Comparison of ENCODE assay signal across 8 cellular contexts in the genomic region with DNA sequence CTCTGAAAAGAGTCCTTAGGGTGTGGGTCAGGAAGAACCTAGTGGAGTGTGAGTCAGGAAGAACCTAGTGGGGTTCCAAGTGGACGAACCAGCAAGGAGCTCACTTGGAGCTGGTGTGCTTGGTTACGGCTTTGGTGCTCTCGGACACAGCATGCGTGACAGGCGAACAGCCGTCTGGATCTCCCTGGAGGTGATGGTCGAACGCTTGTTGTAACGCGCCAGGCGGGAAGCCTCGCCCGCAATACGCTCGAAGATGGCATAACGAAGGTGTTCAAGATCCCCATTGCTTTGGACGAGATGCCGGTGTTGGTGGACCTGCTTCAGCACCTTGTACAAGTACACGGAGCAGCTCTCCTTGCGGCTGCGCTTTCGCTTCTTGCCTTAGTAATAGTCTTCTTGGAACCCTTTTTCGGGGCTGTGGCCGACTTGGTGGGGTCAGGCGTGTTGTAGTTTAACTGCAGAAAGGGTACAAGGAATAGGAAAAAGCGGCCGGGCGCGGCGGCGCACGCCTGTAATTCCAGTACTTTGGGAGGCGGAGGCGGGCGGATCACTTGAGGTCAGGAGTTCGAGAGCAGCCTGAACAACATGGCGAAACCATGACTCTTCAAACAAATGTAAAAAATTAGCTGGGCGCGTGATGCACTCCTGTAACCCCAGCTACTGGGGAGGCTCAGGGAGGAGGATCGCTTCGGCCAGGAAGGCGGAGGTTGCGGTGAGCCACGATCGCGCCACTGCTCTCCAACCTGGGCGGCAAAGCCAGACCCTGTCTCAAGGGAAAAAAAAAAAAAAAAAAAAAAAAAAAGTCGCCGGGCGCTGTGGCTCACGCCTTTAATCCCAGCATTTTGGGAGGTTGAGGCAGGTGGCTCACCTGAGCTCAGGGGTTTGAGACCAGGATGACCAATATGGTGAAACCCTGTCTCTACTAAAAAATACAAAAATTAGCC. TPM values are rescaled to one million over a fixed set of nuclear protein-coding genes. Genes with fewer than 3 reads are reported as not detected.
DNase-seq lines count a peak whose midpoint lies in the region; ATAC-seq and TF ChIP-seq lines count a peak whose summit lies in the region.

No MANE protein-coding gene starts in this region.

- no peak for TF ChIP-seq CTCF in foreskin keratinocyte (conservative IDR thresholded peaks at IDR 0.05)

- DNase-seq in NCI-H2227 (lab: John Stamatoyannopoulos, UW; ENCODE audit: unreplicated experiment), result peak; percentile 27
- DNase-seq in NCI-H2227 treated with DMSO at 0.1 percent for 48 hours (lab: John Stamatoyannopoulos, UW), result no peak
- DNase-seq in activated CD8-positive, alpha-beta T cell treated with anti-CD3 and anti-CD28 coated beads, Interleukin-2, amount 10 ng/mL, durations not matched to agents 7 days and 5 days, result peak; percentile 64
- peak in 1 of 2 donors; percentile 26 for DNase-seq in foreskin keratinocyte
- DNase-seq in superior temporal gyrus (ENCODE audit: extremely low spot score), result no peak
- no peak for DNase-seq in DMS53 (lab: John Stamatoyannopoulos, UW)

- H3K27me3 ChIP-seq in foreskin keratinocyte (no peaks in the 10 kb centered on the region), skeletal muscle satellite cell (ENCODE audit: control insufficient read depth, insufficient read depth, low read length) (no peaks in the 10 kb centered on the region)

- H3K4me1 Mint-ChIP-seq in activated CD8-positive, alpha-beta T cell treated with anti-CD3 and anti-CD28 coated beads, Interleukin-2, amount 10 ng/mL, durations not matched to agents 7 days and 5 days (ENCODE audit: low read depth), result peaks cover 49% of the 10 kb centered on the region

- peaks cover 3% of the 10 kb centered on the region for H3K4me1 ChIP-seq in foreskin keratinocyte
- H3K4me1 ChIP-seq in skeletal muscle satellite cell (ENCODE audit: control insufficient read depth, insufficient read depth, low read length), result peaks cover 32% of the 10 kb centered on the region

- no peaks in the 10 kb centered on the region for H3K9me3 Mint-ChIP-seq in activated CD8-positive, alpha-beta T cell treated with anti-CD3 and anti-CD28 coated beads, Interleukin-2, amount 10 ng/mL, durations not matched to agents 7 days and 5 days (ENCODE audit: insufficient read depth)

- CTCF ChIA-PET in activated CD8-positive, alpha-beta T cell treated with anti-CD3 and anti-CD28 coated beads, Interleukin-2, amount 10 ng/mL, durations not matched to agents 7 days and 5 days (lab: Charles Lee), result interaction anchor here (0.9 to 8.6 kb wide), 10 partner anchors 9 to 91 kb away, joined by 3 to 109 read pairs (median 4); a partner anchor contains a TSS

- peaks cover 20% of the 10 kb centered on the region for H3K36me3 Mint-ChIP-seq in activated CD8-positive, alpha-beta T cell treated with anti-CD3 and anti-CD28 coated beads, Interleukin-2, amount 10 ng/mL, durations not matched to agents 7 days and 5 days (ENCODE audit: low read depth)

- no peaks in the 10 kb centered on the region for H3K27me3 Mint-ChIP-seq in activated CD8-positive, alpha-beta T cell treated with anti-CD3 and anti-CD28 coated beads, Interleukin-2, amount 10 ng/mL, durations not matched to agents 7 days and 5 days (ENCODE audit: low read depth)

- no peaks in the 10 kb centered on the region for H3K36me3 ChIP-seq in skeletal muscle satellite cell (ENCODE audit: insufficient read depth, low read length)

- peak overlapping the region; percentile 93 for H3K4me2 ChIP-seq in skeletal muscle satellite cell (ENCODE audit: low read length)

- POLR2A ChIA-PET in activated CD8-positive, alpha-beta T cell treated with anti-CD3 and anti-CD28 coated beads, Interleukin-2, amount 10 ng/mL, durations not matched to agents 7 days and 5 days (lab: Charles Lee), result interaction anchor here (0.6 to 18.5 kb wide), 34 partner anchors 9 to 1837 kb away, joined by 3 to 2805 read pairs (median 44); partner anchors contain the start of genes ZKSCAN8 and ZNF184

- H3K4me3 ChIP-seq in skeletal muscle satellite cell (ENCODE audit: low read length), result peak overlapping the region; percentile 72

- peak overlapping the region; percentile 85 for H3K27ac ChIP-seq in foreskin keratinocyte

- no peak for ATAC-seq in activated CD8-positive, alpha-beta T cell treated with anti-CD3 and anti-CD28 coated beads, Interleukin-2, amount 10 ng/mL, durations not matched to agents 7 days and 5 days
- ATAC-seq in foreskin keratinocyte (no peak), GM19467 (IDR thresholded peaks at IDR 0.05; ENCODE audit: unreplicated experiment) (no peak)

- peak overlapping the region; percentile 87 for H3K4me3 Mint-ChIP-seq in activated CD8-positive, alpha-beta T cell treated with anti-CD3 and anti-CD28 coated beads, Interleukin-2, amount 10 ng/mL, durations not matched to agents 7 days and 5 days

- peak overlapping the region; percentile 99 for H3K27ac Mint-ChIP-seq in activated CD8-positive, alpha-beta T cell treated with anti-CD3 and anti-CD28 coated beads, Interleukin-2, amount 10 ng/mL, durations not matched to agents 7 days and 5 days

- H3K9me3 ChIP-seq in skeletal muscle satellite cell (replicated peaks; ENCODE audit: low read length), result no peaks in the 10 kb centered on the region

- H3K9ac ChIP-seq in skeletal muscle satellite cell (ENCODE audit: low read depth, low read length), result peak overlapping the region; percentile 78

RNA-seq across cellular contexts. Expression of gene OR2B2, which starts 48.0 kb away (rescaled TPM):
- total RNA-seq in activated CD8-positive, alpha-beta T cell treated with anti-CD3 and anti-CD28 coated beads, Interleukin-2, amount 10 ng/mL, durations not matched to agents 7 days and 5 days, result not detected
- not detected in 2 replicates for total RNA-seq in foreskin keratinocyte
- polyA plus RNA-seq in foreskin keratinocyte, result not detected in 2 replicates
- total RNA-seq in skeletal muscle satellite cell (2012; rRNA removed), result not detected in 2 replicates

Comparison
In these comparisons a context has a peak if more than half of its experiments do, and no peak if none do; other contexts are left out.
1. DNase-seq: peak in NCI-H2227 (single experiment) and activated CD8-positive, alpha-beta T cell treated with anti-CD3 and anti-CD28 coated beads, Interleukin-2, amount 10 ng/mL, durations not matched to agents 7 days and 5 days (single experiment); none in NCI-H2227 treated with DMSO at 0.1 percent for 48 hours (single experiment), superior temporal gyrus (single experiment) and DMS53 (single experiment).